In genomic region chr4:118889313-118889694, GRCh38 we compare ENCODE assay signal across 9 cellular contexts. TPM values are rescaled to one million over a fixed set of nuclear protein-coding genes. Genes with fewer than 3 reads are reported as not detected.
DNase-seq lines count a peak whose midpoint lies in the region; ATAC-seq and TF ChIP-seq lines count a peak whose summit lies in the region.
"Had no signal": no experiment of that assay in that cellular context is flagged by ENCODE, and none has a peak within 500 bp of the region (broad histone marks: within the 10 kb centered on the region; RNA-seq: fewer than 3 reads in every experiment).

No MANE protein-coding gene starts in this region.

- no peaks in the 10 kb centered on the region for H3K9me3 ChIP-seq in upper lobe of left lung

- H3K4me1 ChIP-seq in upper lobe of left lung: peaks cover 6 to 13% (median 8%) of the 10 kb centered on the region in 4 donors

- BruUV-seq in MCF 10A (replicated peaks; lab: Mats Ljungman, UMichigan): no TSS peak

- CTCF ChIA-PET in MCF 10A (lab: Yijun Ruan, JAX): interaction anchor here (0.6 to 6.7 kb wide), 16 partner anchors 10 to 894 kb away, joined by 3 to 121 read pairs (median 4); no protein-coding TSS in a partner anchor

- no peak for TF ChIP-seq CTCF in MCF 10A (IDR thresholded peaks at IDR 0.05; ENCODE audit: unreplicated experiment)
- TF ChIP-seq CTCF in upper lobe of left lung (IDR thresholded peaks at IDR 0.05): no peak

- H3K27ac Mint-ChIP-seq in MCF 10A (ENCODE audit: low read depth, unreplicated experiment): no peak overlapping the region
- H3K27ac Mint-ChIP-seq in memory B cell: no peak overlapping the region

- TF ChIP-seq EP300 in upper lobe of left lung (IDR thresholded peaks at IDR 0.05): no peak

- intact Hi-C loops in MCF 10A (cut with micrococcal nuclease): loop anchor here (10.0 kb wide), 1 partner anchor 205 kb away; the partner anchor contains the start of gene METTL14

- no peak for DNase-seq in activated T-cell treated with anti-CD3 and anti-CD28 coated beads, Interleukin-2, amount 50 U/mL, for 4 hours
- DNase-seq in activated T-cell treated with anti-CD3 and anti-CD28 coated beads for 4 hours (no peak), MCF 10A (ENCODE audit: unreplicated experiment) (no peak), memory B cell (ENCODE audit: low spot score in 2 of 2) (no peak), upper lobe of left lung (no peak), 8988T (no peak), NCI-H526 treated with DMSO at 0.1 percent for 48 hours (lab: John Stamatoyannopoulos, UW) (no peak)
- DNase-seq in stimulated activated naive CD4-positive, alpha-beta T cell (lab: John Stamatoyannopoulos, UW): no peak
- DNase-seq: NK-92 treated with Interleukin-12 subunit alpha and Interleukin-12 subunit beta, amount 100 ng/mL, for 24 hours had no signal

- POLR2A ChIA-PET in MCF 10A (lab: Yijun Ruan, JAX): interaction anchor here (1.0 to 1.3 kb wide), 2 partner anchors 66 to 80 kb away, joined by 4 to 5 read pairs; no protein-coding TSS in a partner anchor

- ATAC-seq in activated T-cell treated with anti-CD3 and anti-CD28 coated beads, Interleukin-2, amount 50 U/mL, for 4 hours: no peak
- no peak for ATAC-seq in memory B cell (ENCODE audit: low read depth)
- peak in 1 of 2 donors; percentile 28 for ATAC-seq in upper lobe of left lung (ENCODE audit: low FRiP score in 2 of 2)

- peak overlapping the region in 1 of 4 donors; percentile 22 for H3K27ac ChIP-seq in upper lobe of left lung

- H3K36me3 ChIP-seq in upper lobe of left lung: no peaks in the 10 kb centered on the region

- no peaks in the 10 kb centered on the region for H3K36me3 Mint-ChIP-seq in activated T-cell treated with anti-CD3 and anti-CD28 coated beads, Interleukin-2, amount 50 U/mL, for 4 hours (ENCODE audit: insufficient read depth)
- H3K36me3 Mint-ChIP-seq in MCF 10A (ENCODE audit: insufficient read depth, unreplicated experiment): no peaks in the 10 kb centered on the region
- H3K36me3 Mint-ChIP-seq in memory B cell: no peaks in the 10 kb centered on the region

- no peaks in the 10 kb centered on the region for H3K27me3 ChIP-seq in upper lobe of left lung

- peak overlapping the region; percentile 78 for H3K4me3 Mint-ChIP-seq in activated T-cell treated with anti-CD3 and anti-CD28 coated beads, Interleukin-2, amount 50 U/mL, for 4 hours
- H3K4me3 Mint-ChIP-seq in MCF 10A (ENCODE audit: unreplicated experiment) (peak overlapping the region; percentile 67), memory B cell (peak overlapping the region; percentile 74)

- H3K4me1 Mint-ChIP-seq in activated T-cell treated with anti-CD3 and anti-CD28 coated beads, Interleukin-2, amount 50 U/mL, for 4 hours (ENCODE audit: low read depth): peaks cover 15% of the 10 kb centered on the region
- H3K4me1 Mint-ChIP-seq in MCF 10A (ENCODE audit: insufficient read depth, unreplicated experiment): peaks cover 14% of the 10 kb centered on the region
- H3K4me1 Mint-ChIP-seq in memory B cell: peaks cover 12% of the 10 kb centered on the region

- peaks cover 27% of the 10 kb centered on the region for H3K27me3 Mint-ChIP-seq in activated T-cell treated with anti-CD3 and anti-CD28 coated beads, Interleukin-2, amount 50 U/mL, for 4 hours (ENCODE audit: low read depth)
- H3K27me3 Mint-ChIP-seq in MCF 10A (ENCODE audit: insufficient read depth, unreplicated experiment): no peaks in the 10 kb centered on the region
- H3K27me3 Mint-ChIP-seq in memory B cell: peaks cover 18% of the 10 kb centered on the region

- no peaks in the 10 kb centered on the region for H3K9me3 Mint-ChIP-seq in activated T-cell treated with anti-CD3 and anti-CD28 coated beads, Interleukin-2, amount 50 U/mL, for 4 hours
- no peaks in the 10 kb centered on the region for H3K9me3 Mint-ChIP-seq in MCF 10A (ENCODE audit: unreplicated experiment)
- H3K9me3 Mint-ChIP-seq in memory B cell: no peaks in the 10 kb centered on the region

- no peak for TF ChIP-seq POLR2A in upper lobe of left lung (IDR thresholded peaks at IDR 0.05)

- H3K4me3 ChIP-seq in upper lobe of left lung: peak overlapping the region in 3 of 4 donors; percentile 29 to 46 (median 46)

- 58 to 62% methylated on average over 4 of the region's 4 CpGs for WGBS in upper lobe of left lung, 2 donors

RNA-seq across cellular contexts. Expression of gene SYNPO2, which starts 0.7 kb away (rescaled TPM):
- total RNA-seq in activated T-cell treated with anti-CD3 and anti-CD28 coated beads, Interleukin-2, amount 50 U/mL, for 4 hours: under 1 TPM; 0.15 to 0.27 (median 0.24) TPM
- 0.42 and 0.61 TPM in 2 replicates for total RNA-seq in MCF 10A (2022)
- total RNA-seq in upper lobe of left lung: 10 to 100 TPM in 4 of 6 donors, 1 to 10 TPM in 2; 7.9 to 56.3 (median 17.0) TPM

RNA-seq across cellular contexts. Expression of gene SEC24D, which starts 53.4 kb away (rescaled TPM):
- total RNA-seq in activated T-cell treated with anti-CD3 and anti-CD28 coated beads, Interleukin-2, amount 50 U/mL, for 4 hours: 10 to 100 TPM; 24.4 to 32.7 (median 30.7) TPM
- total RNA-seq in MCF 10A (2022) (117 and 134 TPM in 2 replicates), upper lobe of left lung (10 to 100 TPM; 33.5 to 86.7 (median 50.3) TPM)
